In genomic region chr13:43977911-43978310, GRCh38 we compare ENCODE assay signal across 1 cellular context.
A peak's percentile ranks its signal among the peaks of the same experiment; 100 is the strongest.
TF ChIP-seq lines count a peak whose summit lies in the region.

No MANE protein-coding gene starts in this region.

TF ChIP-seq in HepG2, 621 proteins besides CTCF, POLR2A, EP300 and RAD21 (continued from another document):
- TF ChIP-seq PRDM15 (CRISPR knock-in tag; IDR thresholded peaks at IDR 0.05) (no peak), HNRNPK (IDR thresholded peaks at IDR 0.05; ENCODE audit: low read depth, low read length, poor library complexity, severe bottlenecking) (peak; percentile 5), ZSCAN30 (CRISPR knock-in tag; IDR thresholded peaks at IDR 0.05) (no peak), HNRNPLL (IDR thresholded peaks at IDR 0.05; ENCODE audit: low read depth, low read length, poor library complexity, severe bottlenecking) (no peak)
TF ChIP-seq in HepG2: peak in this region for 1.
